In the genomic region with DNA sequence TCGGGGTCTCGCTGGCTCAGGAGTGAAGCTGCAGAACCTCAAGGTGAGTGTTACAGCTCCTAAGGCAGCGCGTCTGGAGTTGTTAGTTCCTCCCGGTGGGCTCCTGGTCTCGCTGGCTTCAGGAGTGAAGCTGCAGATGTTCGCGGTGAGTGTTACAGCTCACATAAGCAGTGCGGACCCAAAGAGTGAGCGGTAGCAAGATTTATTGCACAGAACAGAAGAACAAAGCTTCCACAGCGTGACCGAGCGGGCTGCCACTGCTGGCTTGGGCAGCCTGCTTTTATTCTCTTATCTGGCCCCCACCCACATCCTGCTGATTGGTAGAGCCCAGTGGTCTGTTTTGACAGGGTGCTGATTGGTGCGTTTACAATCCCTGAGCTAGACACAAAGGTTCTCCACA, we compare ENCODE assay signal across 4 cellular contexts. TPM values are rescaled to one million over a fixed set of nuclear protein-coding genes. Genes with fewer than 3 reads are reported as not detected.
"Had no signal": no experiment of that assay in that cellular context is flagged by ENCODE, and none has a peak within 500 bp of the region (broad histone marks: within the 10 kb centered on the region; RNA-seq: fewer than 3 reads in every experiment).

No MANE protein-coding gene starts in this region.

RNA-seq across cellular contexts. Expression of a gene that starts 6.0 kb away (rescaled TPM):
- total RNA-seq: cerebellum, dermis microvascular lymphatic vessel endothelial cell, lower leg skin, SJCRH30 had no signal

RNA-seq across cellular contexts. Expression of a gene that starts 21.8 kb away (rescaled TPM):
- total RNA-seq: SJCRH30 had no signal
